In the genomic region with DNA sequence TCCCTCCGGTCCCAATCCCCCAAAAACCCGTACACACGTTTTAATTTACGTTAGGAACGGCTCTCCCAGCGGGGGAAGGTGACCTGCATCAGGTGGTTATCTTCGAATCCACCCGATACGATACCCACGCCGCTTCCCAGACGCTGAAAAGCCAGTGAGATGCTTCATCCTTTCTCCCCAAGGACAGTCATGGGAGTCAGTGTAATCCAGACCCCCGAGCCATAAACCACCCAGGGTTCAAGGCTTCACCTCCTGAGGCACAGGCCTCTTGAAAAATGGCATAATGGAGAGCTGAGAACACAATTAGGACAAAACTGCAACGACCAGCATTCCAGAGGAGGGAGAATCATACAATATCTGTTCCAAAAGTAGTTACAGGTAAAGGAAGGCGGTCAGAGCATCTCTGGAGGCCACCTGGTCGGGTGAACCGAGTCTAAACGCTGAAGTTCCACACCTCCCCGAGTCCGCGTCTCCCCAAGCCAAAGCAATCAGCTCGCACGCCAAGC, we compare ENCODE assay signal across 8 cellular contexts. TPM values are rescaled to one million over a fixed set of nuclear protein-coding genes. Genes with fewer than 3 reads are reported as not detected.
DNase-seq lines count a peak whose midpoint lies in the region; FAIRE-seq and TF ChIP-seq lines count a peak whose summit lies in the region.

No MANE protein-coding gene starts in this region.

- peak overlapping the region; percentile 86 for H4K8ac ChIP-seq in neuronal stem cell (ENCODE audit: low read depth, low read length)

- BruUV-seq in endothelial cell of umbilical vein (replicated peaks; lab: Mats Ljungman, UMichigan): no TSS peak

- dilution Hi-C loops in endothelial cell of umbilical vein (cut with MboI; ENCODE audit: extremely low pct_ligation_motif_present, low sequenced_read_pairs): no loop called here

- H2BK5ac ChIP-seq in neuronal stem cell (ENCODE audit: low read length): peak overlapping the region; percentile 82

- no peak overlapping the region for H3K4me2 ChIP-seq in OCI-LY1 (ENCODE audit: low read length)
- peak overlapping the region; percentile 86 for H3K4me2 ChIP-seq in endothelial cell of umbilical vein (ENCODE audit: insufficient read depth, low read length)
- H3K4me2 ChIP-seq in neuronal stem cell (ENCODE audit: insufficient read depth, low read length, poor library complexity, severe bottlenecking): peak overlapping the region; percentile 88

- no CpG with 5 or more reads among the region's 23 CpGs for WGBS in neuronal stem cell (ENCODE audit: extremely low coverage in 2 of 2, insufficient read length in 2 of 2, insufficient replicate concordance in 1 of 2), 2 donors

- H3K27ac ChIP-seq in OCI-LY1 (ENCODE audit: low read depth, low read length, poor library complexity, severe bottlenecking) (no peak overlapping the region), endothelial cell of umbilical vein (ENCODE audit: insufficient read depth, low read depth, low read length) (no peak overlapping the region), neuronal stem cell (replicated peaks; ENCODE audit: low read length) (peak overlapping the region; percentile 73)

- TF ChIP-seq CTCF in OCI-LY1 (IDR thresholded peaks at IDR 0.05; ENCODE audit: low read length): no peak
- no peak for TF ChIP-seq CTCF in endothelial cell of umbilical vein (IDR thresholded peaks at IDR 0.05; ENCODE audit: extremely low read depth in 1 of 2, insufficient read depth in 1 of 2, low read depth in 1 of 2, low read length in 2 of 2)

- H3K4me1 ChIP-seq in OCI-LY1 (ENCODE audit: insufficient read depth, low read length, severe bottlenecking) (no peaks in the 10 kb centered on the region), endothelial cell of umbilical vein (ENCODE audit: control insufficient read depth, extremely low read depth, insufficient read depth, low read length) (peaks cover 11% of the 10 kb centered on the region), neuronal stem cell (ENCODE audit: control insufficient read depth in 2 of 2, insufficient read depth in 1 of 2, low read depth in 1 of 2, low read length in 2 of 2) (peaks cover 6 to 7% of the 10 kb centered on the region in 2 donors)

- intact Hi-C loops in endothelial cell of umbilical vein (cut with micrococcal nuclease): no loop called here

- no peaks in the 10 kb centered on the region for H3K79me2 ChIP-seq in OCI-LY1 (ENCODE audit: insufficient read depth, low read length)
- no peaks in the 10 kb centered on the region for H3K79me2 ChIP-seq in endothelial cell of umbilical vein (ENCODE audit: control insufficient read depth, insufficient read depth, low read length)

- H3K79me1 ChIP-seq in neuronal stem cell (ENCODE audit: low read depth, low read length): no peaks in the 10 kb centered on the region

- H3K9me3 Mint-ChIP-seq in T-helper 1 cell treated with Interleukin-12 subunit alpha and Interleukin-12 subunit beta and Interleukin-4 antibody, amounts not matched to agents 30 μg/mL and 1 μg/mL, for 36 hours: no peaks in the 10 kb centered on the region

- POLR2A ChIA-PET in endothelial cell of umbilical vein (lab: Charles Lee): no interaction called here

- no peak for DNase-seq in T-helper 1 cell
- DNase-seq in endothelial cell of umbilical vein (ENCODE audit: low read depth, low spot score): no peak
- DNase-seq in neuronal stem cell (ENCODE audit: low spot score): no peak
- no peak for DNase-seq in GM19238 (ENCODE audit: insufficient read length, low spot score)
- no peak for DNase-seq in RCC 7860 (ENCODE audit: low spot score)
- no peak for DNase-seq in NCI-H774 (lab: John Stamatoyannopoulos, UW)

- H3K27me3 ChIP-seq in OCI-LY1 (ENCODE audit: insufficient read depth, low read length) (no peaks in the 10 kb centered on the region), endothelial cell of umbilical vein (ENCODE audit: control insufficient read depth in 2 of 2, insufficient read depth in 2 of 2, low read length in 2 of 2) (peaks cover 25 to 31% of the 10 kb centered on the region in 2 experiments), neuronal stem cell (ENCODE audit: control insufficient read depth in 3 of 3, insufficient read depth in 3 of 3, low read depth in 1 of 3, low read length in 3 of 3) (no peaks in the 10 kb centered on the region)

- no peak overlapping the region for H2BK120ac ChIP-seq in neuronal stem cell (ENCODE audit: low read depth, low read length)

- H3K9me3 ChIP-seq in OCI-LY1 (ENCODE audit: low read length): no peaks in the 10 kb centered on the region
- no peaks in the 10 kb centered on the region for H3K9me3 ChIP-seq in endothelial cell of umbilical vein (replicated peaks; ENCODE audit: control insufficient read depth, insufficient read depth, low read length)
- H3K9me3 ChIP-seq in neuronal stem cell (replicated peaks in 1 of 2; ENCODE audit: control insufficient read depth in 2 of 2, insufficient read depth in 1 of 2, low read depth in 1 of 2, low read length in 2 of 2): no peaks in the 10 kb centered on the region

- H3K9me2 ChIP-seq in OCI-LY1 (ENCODE audit: low read depth, low read length): no peaks in the 10 kb centered on the region

- H3K4ac ChIP-seq in neuronal stem cell (ENCODE audit: low read length): peak overlapping the region; percentile 81

- no peak for FAIRE-seq in endothelial cell of umbilical vein (lab: Jason Lieb, UNC)
- no peak for FAIRE-seq in RCC 7860 (lab: Jason Lieb, UNC)

- peak overlapping the region; percentile 90 for H3K4me3 Mint-ChIP-seq in T-helper 1 cell treated with Interleukin-12 subunit alpha and Interleukin-12 subunit beta and Interleukin-4 antibody, amounts not matched to agents 30 μg/mL and 1 μg/mL, for 36 hours

- H4K91ac ChIP-seq in neuronal stem cell (ENCODE audit: low read depth, low read length, poor library complexity): no peak overlapping the region

- H3K14ac ChIP-seq in neuronal stem cell (ENCODE audit: low read length): peak overlapping the region; percentile 100

- H2BK12ac ChIP-seq in neuronal stem cell (ENCODE audit: low read length): no peak overlapping the region

- peak overlapping the region; percentile 84 for H3K27ac Mint-ChIP-seq in T-helper 1 cell treated with Interleukin-12 subunit alpha and Interleukin-12 subunit beta and Interleukin-4 antibody, amounts not matched to agents 30 μg/mL and 1 μg/mL, for 36 hours

- peak overlapping the region; percentile 56 for H3K23ac ChIP-seq in neuronal stem cell (ENCODE audit: low read depth, low read length, poor library complexity)

- no peaks in the 10 kb centered on the region for H3K36me3 ChIP-seq in OCI-LY1 (ENCODE audit: insufficient read depth, low read length)
- H3K36me3 ChIP-seq in endothelial cell of umbilical vein (ENCODE audit: control insufficient read depth in 2 of 2, extremely low read depth in 1 of 2, insufficient read depth in 2 of 2, low read length in 2 of 2): no peaks in the 10 kb centered on the region
- H3K36me3 ChIP-seq in neuronal stem cell (replicated peaks in 1 of 2; ENCODE audit: control insufficient read depth in 2 of 2, insufficient read depth in 2 of 2, low read length in 2 of 2): no peaks in the 10 kb centered on the region

- CTCF ChIA-PET in endothelial cell of umbilical vein (lab: Charles Lee): interaction anchor here (0.9 kb wide), 1 partner anchor 14 kb away, joined by 4 read pairs; no protein-coding TSS in a partner anchor

- H2BK15ac ChIP-seq in neuronal stem cell (ENCODE audit: low read length): peak overlapping the region; percentile 63

- peak overlapping the region; percentile 98 for H3K18ac ChIP-seq in neuronal stem cell (ENCODE audit: low read length)

- peaks cover 35% of the 10 kb centered on the region for H3K27me3 Mint-ChIP-seq in T-helper 1 cell treated with Interleukin-12 subunit alpha and Interleukin-12 subunit beta and Interleukin-4 antibody, amounts not matched to agents 30 μg/mL and 1 μg/mL, for 36 hours (ENCODE audit: low read depth)

- TF ChIP-seq POLR2A in endothelial cell of umbilical vein (IDR thresholded peaks at IDR 0.05; ENCODE audit: low read depth, low read length): no peak

- H3K9me1 ChIP-seq in endothelial cell of umbilical vein (replicated peaks; ENCODE audit: control insufficient read depth, extremely low read depth, insufficient read depth, low read length): no peaks in the 10 kb centered on the region

- H2AFZ ChIP-seq in OCI-LY1 (ENCODE audit: low read length): no peak overlapping the region
- peak overlapping the region; percentile 94 for H2AFZ ChIP-seq in endothelial cell of umbilical vein (ENCODE audit: low read depth, low read length)
- H2AFZ ChIP-seq in neuronal stem cell (ENCODE audit: low read length): peak overlapping the region; percentile 98

- peak overlapping the region; percentile 36 for H3K4me3 ChIP-seq in OCI-LY1 (ENCODE audit: low read depth, low read length, poor library complexity, severe bottlenecking)
- peak overlapping the region; percentile 32 to 44 (median 40) for H3K4me3 ChIP-seq in endothelial cell of umbilical vein (replicated peaks in 1 of 3; ENCODE audit: insufficient read depth in 1 of 3, low read depth in 1 of 3, low read length in 3 of 3)
- H3K4me3 ChIP-seq in neuronal stem cell (ENCODE audit: low read length in 2 of 2): peak overlapping the region; percentile 69 to 92

- H3K36me3 Mint-ChIP-seq in T-helper 1 cell treated with Interleukin-12 subunit alpha and Interleukin-12 subunit beta and Interleukin-4 antibody, amounts not matched to agents 30 μg/mL and 1 μg/mL, for 36 hours (ENCODE audit: low read depth): no peaks in the 10 kb centered on the region

- H3K4me1 Mint-ChIP-seq in T-helper 1 cell treated with Interleukin-12 subunit alpha and Interleukin-12 subunit beta and Interleukin-4 antibody, amounts not matched to agents 30 μg/mL and 1 μg/mL, for 36 hours (ENCODE audit: low read depth): peaks cover 10% of the 10 kb centered on the region

- H3K9ac ChIP-seq in OCI-LY1 (ENCODE audit: low read length) (no peak overlapping the region), endothelial cell of umbilical vein (replicated peaks; ENCODE audit: extremely low read depth, insufficient read depth, low read length) (peak overlapping the region; percentile 5), neuronal stem cell (ENCODE audit: low read depth, low read length, poor library complexity) (peak overlapping the region; percentile 92)

- H2AK5ac ChIP-seq in neuronal stem cell (ENCODE audit: low read depth, low read length): peak overlapping the region; percentile 77

- no peaks in the 10 kb centered on the region for H3F3A ChIP-seq in OCI-LY1 (ENCODE audit: insufficient read depth, low read length)

- H4K20me1 ChIP-seq in OCI-LY1 (ENCODE audit: insufficient read depth, low read length): no peaks in the 10 kb centered on the region
- no peaks in the 10 kb centered on the region for H4K20me1 ChIP-seq in endothelial cell of umbilical vein (replicated peaks; ENCODE audit: control insufficient read depth, extremely low read depth, insufficient read depth, low read length)

RNA-seq across cellular contexts. Expression of a gene that starts 0.8 kb away (rescaled TPM):
- total RNA-seq in endothelial cell of umbilical vein: 0.62 and 0.72 TPM in 2 replicates
- polyA plus RNA-seq in endothelial cell of umbilical vein: 0.06 and 0.14 TPM in 2 replicates
- 0.03 TPM in 2 replicates for polyA plus RNA-seq in endothelial cell of umbilical vein (2011; cell fraction: cytosol; rRNA removed)
- 0.17 and 0.18 TPM in 2 replicates for polyA plus RNA-seq in endothelial cell of umbilical vein (2011; cell fraction: nucleus; rRNA removed)
- polyA plus RNA-seq in endothelial cell of umbilical vein (2012): 0.17 TPM in 1 of 2 replicates, not detected in the other
- polyA minus RNA-seq in endothelial cell of umbilical vein: 0.05 and 0.08 TPM in 2 replicates
- polyA minus RNA-seq in endothelial cell of umbilical vein (2011; cell fraction: cytosol; rRNA and poly(A)+ RNA removed): not detected
- polyA minus RNA-seq in endothelial cell of umbilical vein (2011; cell fraction: nucleus; rRNA and poly(A)+ RNA removed): 0.29 and 0.43 TPM in 2 replicates
- polyA plus RNA-seq in neuronal stem cell (2013, experiment 1 of 2): 8.3 TPM
- 9.0 TPM for polyA plus RNA-seq in neuronal stem cell (2013, experiment 2 of 2)
